5 cellular contexts compared by ENCODE assay signal in the genomic region with DNA sequence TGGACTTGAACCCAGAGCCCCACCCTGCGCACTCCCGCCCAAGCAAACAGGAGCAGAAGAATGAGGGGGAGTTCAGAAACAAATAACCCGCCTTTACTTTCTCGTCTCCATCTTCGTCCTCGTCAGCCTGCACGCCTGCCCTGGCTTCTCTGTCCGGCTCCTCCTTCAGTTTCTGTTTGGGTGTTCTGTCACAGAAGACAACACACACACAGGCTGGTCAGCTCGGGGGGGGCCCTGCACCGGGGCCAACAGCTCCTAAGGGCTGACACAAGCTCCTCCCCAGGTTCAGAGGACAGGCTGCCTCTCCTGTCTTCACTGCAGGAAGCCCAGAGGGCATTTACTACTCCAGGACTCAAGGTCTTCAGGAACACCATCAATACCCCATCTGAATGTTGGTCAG. TPM values are rescaled to one million over a fixed set of nuclear protein-coding genes. Genes with fewer than 3 reads are reported as not detected.
DNase-seq lines count a peak whose midpoint lies in the region; ATAC-seq, FAIRE-seq and TF ChIP-seq lines count a peak whose summit lies in the region.
"Not testable (repeated sequence)": the region's sequence is repeated elsewhere in the genome, so short reads cannot be mapped to it uniquely, and the experiment has no call there.

No MANE protein-coding gene starts in this region.

- peak overlapping the region; percentile 67 for H3K27ac Mint-ChIP-seq in activated T-cell treated with anti-CD3 and anti-CD28 coated beads, Interleukin-2, amount 50 U/mL, for 72 hours
- peak overlapping the region; percentile 51 for H3K27ac Mint-ChIP-seq in activated naive CD4-positive, alpha-beta T cell treated with anti-CD3 and anti-CD28 coated beads, Interleukin-2, amount 50 U/mL, for 24 hours
- not testable (repeated sequence) for H3K27ac Mint-ChIP-seq in endothelial cell (ENCODE audit: unreplicated experiment)

- H3K9me1 ChIP-seq in K562 (ENCODE audit: control insufficient read depth, insufficient read depth, low read length): not testable (repeated sequence)

- not testable (repeated sequence) for H3K9me3 ChIP-seq in Panc1 (ENCODE audit: control insufficient read depth, insufficient read depth, low read depth, low read length); K562 (replicated peaks; ENCODE audit: control insufficient read depth, insufficient read depth, low read depth, low read length)

- peak; percentile 78 for FAIRE-seq in K562 (lab: Jason Lieb, UNC)

- H3K4me1 ChIP-seq in Panc1 (ENCODE audit: control insufficient read depth, insufficient read depth, low read length); K562 (replicated peaks in 1 of 2; ENCODE audit: control insufficient read depth in 2 of 2, insufficient read depth in 2 of 2, low read length in 2 of 2): not testable (repeated sequence)

- H4K20me1 ChIP-seq in K562 (replicated peaks; ENCODE audit: control insufficient read depth, insufficient read depth, low read length): not testable (repeated sequence)

- in situ Hi-C loops in Panc1 (cut with HindIII; ENCODE audit: low pct_unique_long_range_greater_than_20kb, low sequenced_read_pairs); K562 (cut with MboI): not testable (repeated sequence)

- 0 out of 2 replicates have a peak, but pooled peaks have one; percentile 25 for ATAC-seq in Panc1
- not testable (repeated sequence) for ATAC-seq in activated T-cell treated with anti-CD3 and anti-CD28 coated beads, Interleukin-2, amount 50 U/mL, for 72 hours (replicated peaks in 1 of 2); K562

- H3K27me3 Mint-ChIP-seq in activated T-cell treated with anti-CD3 and anti-CD28 coated beads, Interleukin-2, amount 50 U/mL, for 72 hours (ENCODE audit: low read depth); activated naive CD4-positive, alpha-beta T cell treated with anti-CD3 and anti-CD28 coated beads, Interleukin-2, amount 50 U/mL, for 24 hours; endothelial cell (ENCODE audit: unreplicated experiment): not testable (repeated sequence)

- not testable (repeated sequence) for H3K9me3 Mint-ChIP-seq in activated T-cell treated with anti-CD3 and anti-CD28 coated beads, Interleukin-2, amount 50 U/mL, for 72 hours; activated naive CD4-positive, alpha-beta T cell treated with anti-CD3 and anti-CD28 coated beads, Interleukin-2, amount 50 U/mL, for 24 hours; endothelial cell (ENCODE audit: unreplicated experiment)

- TF ChIP-seq EP300 in K562 (IDR thresholded peaks at IDR 0.05; ENCODE audit: low read length): not testable (repeated sequence)

- H3K9ac ChIP-seq in K562 (ENCODE audit: insufficient read depth in 1 of 2, low read depth in 2 of 2, low read length in 2 of 2): not testable (repeated sequence)

- H3K36me3 ChIP-seq in Panc1 (ENCODE audit: control insufficient read depth, insufficient read depth, low read length): not testable (repeated sequence)
- peaks cover 90% of the 10 kb centered on the region for H3K36me3 ChIP-seq in K562 (ENCODE audit: control insufficient read depth, insufficient read depth, low read length)

- H3K4me3 Mint-ChIP-seq in activated T-cell treated with anti-CD3 and anti-CD28 coated beads, Interleukin-2, amount 50 U/mL, for 72 hours: peak overlapping the region in 1 of 2 donors; percentile 31
- H3K4me3 Mint-ChIP-seq in activated naive CD4-positive, alpha-beta T cell treated with anti-CD3 and anti-CD28 coated beads, Interleukin-2, amount 50 U/mL, for 24 hours: not testable (repeated sequence)
- H3K4me3 Mint-ChIP-seq in endothelial cell (ENCODE audit: unreplicated experiment): peak overlapping the region; percentile 27

- not testable (repeated sequence) for H3K4me2 ChIP-seq in K562 (ENCODE audit: insufficient read depth, low read length)

- CTCF ChIA-PET in Panc1 (lab: Charles Lee); K562 (lab: Yijun Ruan, JAX; ENCODE audit: low intra/inter-chr PET ratio): not testable (repeated sequence)

- not testable (repeated sequence) for H3K4me3 ChIP-seq in Panc1 (ENCODE audit: low read depth in 2 of 2, low read length in 2 of 2); K562

- H3K79me2 ChIP-seq in K562 (ENCODE audit: control insufficient read depth, insufficient read depth, low read length): not testable (repeated sequence)

- not testable (repeated sequence) for TF ChIP-seq RAD21 in K562 (CRISPR knock-in tag; conservative IDR thresholded peaks at IDR 0.05 in 1 of 2, IDR thresholded peaks at IDR 0.05 in 1 of 2)

- peaks cover 7 to 41% of the 10 kb centered on the region in 2 donors for H3K36me3 Mint-ChIP-seq in activated T-cell treated with anti-CD3 and anti-CD28 coated beads, Interleukin-2, amount 50 U/mL, for 72 hours (ENCODE audit: insufficient read depth in 2 of 2)
- H3K36me3 Mint-ChIP-seq in activated naive CD4-positive, alpha-beta T cell treated with anti-CD3 and anti-CD28 coated beads, Interleukin-2, amount 50 U/mL, for 24 hours: not testable (repeated sequence)
- H3K36me3 Mint-ChIP-seq in endothelial cell (ENCODE audit: low read depth, unreplicated experiment): peaks cover 16% of the 10 kb centered on the region

- not testable (repeated sequence) for BruUV-seq in Panc1 (replicated peaks; lab: Mats Ljungman, UMichigan); K562 (replicated peaks; lab: Mats Ljungman, UMichigan)

- not testable (repeated sequence) for H3K4me1 Mint-ChIP-seq in activated T-cell treated with anti-CD3 and anti-CD28 coated beads, Interleukin-2, amount 50 U/mL, for 72 hours (ENCODE audit: low read depth); endothelial cell (ENCODE audit: unreplicated experiment)
- H3K4me1 Mint-ChIP-seq in activated naive CD4-positive, alpha-beta T cell treated with anti-CD3 and anti-CD28 coated beads, Interleukin-2, amount 50 U/mL, for 24 hours: peaks cover 10% of the 10 kb centered on the region

- H2AFZ ChIP-seq in K562 (ENCODE audit: low read depth, low read length): not testable (repeated sequence)

- not testable (repeated sequence) for H3K27me3 ChIP-seq in Panc1 (ENCODE audit: control insufficient read depth, insufficient read depth, low read length); K562 (ENCODE audit: control insufficient read depth in 2 of 2, insufficient read depth in 2 of 2, low read length in 2 of 2)

- not testable (repeated sequence) for TF ChIP-seq CTCF in Panc1 (IDR thresholded peaks at IDR 0.05); K562 (IDR thresholded peaks at IDR 0.05 in 2 of 3, conservative IDR thresholded peaks at IDR 0.05 in 1 of 3; ENCODE audit: insufficient read depth in 2 of 3, low read depth in 1 of 3, low read length in 3 of 3); endothelial cell (IDR thresholded peaks at IDR 0.05; ENCODE audit: unreplicated experiment)

- DNase-seq in Panc1 (ENCODE audit: low read depth, low spot score); activated T-cell treated with anti-CD3 and anti-CD28 coated beads, Interleukin-2, amount 50 U/mL, for 72 hours; K562 (ENCODE audit: extremely low read depth in 1 of 4, low spot score in 3 of 4); endothelial cell (ENCODE audit: low spot score): not testable (repeated sequence)

- intact Hi-C loops in Panc1 (cut with micrococcal nuclease; ENCODE audit: unreplicated experiment); K562 (cut with micrococcal nuclease): not testable (repeated sequence)

- POLR2A ChIA-PET in Panc1 (lab: Charles Lee): not testable (repeated sequence)
- POLR2A ChIA-PET in K562 (lab: Yijun Ruan, JAX): interaction anchor here (2.0 kb wide), 1 partner anchor 17 kb away, joined by 14 read pairs; no protein-coding TSS in a partner anchor

- 97% methylated on average over 10 of the region's 10 CpGs for WGBS in K562 (ENCODE audit: insufficient coverage, low coverage, missing lambda C conversion rate)

- not testable (repeated sequence) for TF ChIP-seq POLR2A in K562 (conservative IDR thresholded peaks at IDR 0.05)

- H3K27ac ChIP-seq in Panc1 (ENCODE audit: low read length); K562 (ENCODE audit: extremely low read depth, low read depth, low read length): not testable (repeated sequence)

RNA-seq across cellular contexts. Expression of a gene that starts 28.3 kb away (rescaled TPM):
- total RNA-seq in Panc1 (2021; ENCODE audit: unreplicated experiment) (168 TPM), K562 (2014; rRNA removed) (121 and 133 TPM in 2 replicates), K562 (2014; rRNA removed; fragmentation: Illumina TruSeq; extraction: Trizol) (104 and 131 TPM in 2 replicates), K562 (2015; rRNA removed; fragmentation: Illumina TruSeq; extraction: Trizol) (80.1 and 84.8 TPM in 2 replicates), K562 (2021) (261 and 271 TPM in 2 replicates), endothelial cell (ENCODE audit: unreplicated experiment) (119 TPM)
- 111 TPM for polyA plus RNA-seq in Panc1 (2012; ENCODE audit: insufficient read length)
- total RNA-seq in activated T-cell treated with anti-CD3 and anti-CD28 coated beads, Interleukin-2, amount 50 U/mL, for 72 hours: 100 to 1,000 TPM; 294 to 304 TPM
- total RNA-seq in K562 (2011; cell fraction: chromatin; rRNA removed; ENCODE audit: low replicate concordance): 743 and 899 TPM in 2 replicates
- 373 and 377 TPM in 2 replicates for total RNA-seq in K562 (2011; cell fraction: nucleolus; rRNA removed)
- total RNA-seq in K562 (2011; cell fraction: nucleoplasm; rRNA removed): 405 and 438 TPM in 2 replicates
- polyA plus RNA-seq in K562 (2011; rRNA removed) (88.6 and 150 TPM in 2 replicates), K562 (2014; fragmentation: Illumina TruSeq; extraction: Trizol) (163 and 181 TPM in 2 replicates), K562 (2014; fragmentation: Nextera tagmentation; extraction: Ambion mirVana) (100 to 1,000 TPM in 1 of 2 experiments, 10 to 100 TPM in 1; 95.0 to 159 TPM), K562 (2014; rRNA removed) (111 and 126 TPM in 2 replicates)
- polyA plus RNA-seq in K562 (2011; cell fraction: cytosol; rRNA removed): 48.0 and 61.3 TPM in 2 replicates
- 345 and 363 TPM in 2 replicates for polyA plus RNA-seq in K562 (2011; cell fraction: nucleus; rRNA removed)
- polyA plus RNA-seq in K562 (2012): 147 and 255 TPM in 2 replicates
- polyA minus RNA-seq in K562 (2011; rRNA and poly(A)+ RNA removed): 116 and 118 TPM in 2 replicates
- polyA minus RNA-seq in K562 (2011; cell fraction: cytosol; rRNA and poly(A)+ RNA removed): 97.3 and 133 TPM in 2 replicates
- polyA minus RNA-seq in K562 (2011; cell fraction: nucleus; rRNA and poly(A)+ RNA removed): 89.7 and 106 TPM in 2 replicates

RNA-seq across cellular contexts. Expression of a gene that starts 46.8 kb away (rescaled TPM):
- total RNA-seq in Panc1 (2021; ENCODE audit: unreplicated experiment) (233 TPM), K562 (2014; rRNA removed) (496 and 567 TPM in 2 replicates), K562 (2014; rRNA removed; fragmentation: Illumina TruSeq; extraction: Trizol) (180 and 183 TPM in 2 replicates), K562 (2015; rRNA removed; fragmentation: Illumina TruSeq; extraction: Trizol) (303 and 312 TPM in 2 replicates), K562 (2021) (388 and 395 TPM in 2 replicates), endothelial cell (ENCODE audit: unreplicated experiment) (286 TPM)
- 320 TPM for polyA plus RNA-seq in Panc1 (2012; ENCODE audit: insufficient read length)
- total RNA-seq in activated T-cell treated with anti-CD3 and anti-CD28 coated beads, Interleukin-2, amount 50 U/mL, for 72 hours: 100 to 1,000 TPM; 277 to 278 TPM
- total RNA-seq in K562 (2011; cell fraction: chromatin; rRNA removed; ENCODE audit: low replicate concordance): 149 and 492 TPM in 2 replicates
- total RNA-seq in K562 (2011; cell fraction: nucleolus; rRNA removed): 401 and 445 TPM in 2 replicates
- 251 and 254 TPM in 2 replicates for total RNA-seq in K562 (2011; cell fraction: nucleoplasm; rRNA removed)
- polyA plus RNA-seq in K562 (2011; rRNA removed) (119 and 135 TPM in 2 replicates), K562 (2014; fragmentation: Illumina TruSeq; extraction: Trizol) (338 and 435 TPM in 2 replicates), K562 (2014; fragmentation: Nextera tagmentation; extraction: Ambion mirVana) (10 to 100 TPM; 35.3 to 53.8 TPM), K562 (2014; rRNA removed) (299 and 361 TPM in 2 replicates)
- 195 and 287 TPM in 2 replicates for polyA plus RNA-seq in K562 (2011; cell fraction: cytosol; rRNA removed)
- 588 and 868 TPM in 2 replicates for polyA plus RNA-seq in K562 (2011; cell fraction: nucleus; rRNA removed)
- polyA plus RNA-seq in K562 (2012): 313 and 327 TPM in 2 replicates
- polyA minus RNA-seq in K562 (2011; rRNA and poly(A)+ RNA removed): 37.8 and 59.9 TPM in 2 replicates
- 98.8 and 105 TPM in 2 replicates for polyA minus RNA-seq in K562 (2011; cell fraction: cytosol; rRNA and poly(A)+ RNA removed)
- 95.6 and 97.2 TPM in 2 replicates for polyA minus RNA-seq in K562 (2011; cell fraction: nucleus; rRNA and poly(A)+ RNA removed)

RNA-seq across cellular contexts. Expression of a gene that starts 55.0 kb away (rescaled TPM):
- total RNA-seq in Panc1 (2021; ENCODE audit: unreplicated experiment) (12.5 TPM), K562 (2014; rRNA removed) (1.5 and 3.2 TPM in 2 replicates), K562 (2014; rRNA removed; fragmentation: Illumina TruSeq; extraction: Trizol) (1.4 and 1.5 TPM in 2 replicates), K562 (2015; rRNA removed; fragmentation: Illumina TruSeq; extraction: Trizol) (4.6 TPM in 2 replicates), K562 (2021) (10.1 and 10.2 TPM in 2 replicates), endothelial cell (ENCODE audit: unreplicated experiment) (16.3 TPM)
- polyA plus RNA-seq in Panc1 (2012; ENCODE audit: insufficient read length): 18.5 TPM
- 10 to 100 TPM; 65.4 to 73.9 TPM for total RNA-seq in activated T-cell treated with anti-CD3 and anti-CD28 coated beads, Interleukin-2, amount 50 U/mL, for 72 hours
- total RNA-seq in K562 (2011; cell fraction: chromatin; rRNA removed; ENCODE audit: low replicate concordance): 7.8 and 42.3 TPM in 2 replicates
- 18.0 and 23.8 TPM in 2 replicates for total RNA-seq in K562 (2011; cell fraction: nucleolus; rRNA removed)
- 12.8 and 19.6 TPM in 2 replicates for total RNA-seq in K562 (2011; cell fraction: nucleoplasm; rRNA removed)
- polyA plus RNA-seq in K562 (2011; rRNA removed) (2.4 and 6.5 TPM in 2 replicates), K562 (2014; fragmentation: Illumina TruSeq; extraction: Trizol) (1.5 and 2.1 TPM in 2 replicates), K562 (2014; fragmentation: Nextera tagmentation; extraction: Ambion mirVana) (under 1 TPM; 0.03 to 0.07 TPM), K562 (2014; rRNA removed) (4.5 and 5.9 TPM in 2 replicates)
- polyA plus RNA-seq in K562 (2011; cell fraction: cytosol; rRNA removed): 5.8 and 7.6 TPM in 2 replicates
- polyA plus RNA-seq in K562 (2011; cell fraction: nucleus; rRNA removed): 9.8 and 12.6 TPM in 2 replicates
- polyA plus RNA-seq in K562 (2012): 6.2 and 11.6 TPM in 2 replicates
- 1.5 and 1.9 TPM in 2 replicates for polyA minus RNA-seq in K562 (2011; rRNA and poly(A)+ RNA removed)
- 2.6 and 7.6 TPM in 2 replicates for polyA minus RNA-seq in K562 (2011; cell fraction: cytosol; rRNA and poly(A)+ RNA removed)
- 3.8 and 4.9 TPM in 2 replicates for polyA minus RNA-seq in K562 (2011; cell fraction: nucleus; rRNA and poly(A)+ RNA removed)
